19 cellular contexts compared by ENCODE assay signal in the genomic region with DNA sequence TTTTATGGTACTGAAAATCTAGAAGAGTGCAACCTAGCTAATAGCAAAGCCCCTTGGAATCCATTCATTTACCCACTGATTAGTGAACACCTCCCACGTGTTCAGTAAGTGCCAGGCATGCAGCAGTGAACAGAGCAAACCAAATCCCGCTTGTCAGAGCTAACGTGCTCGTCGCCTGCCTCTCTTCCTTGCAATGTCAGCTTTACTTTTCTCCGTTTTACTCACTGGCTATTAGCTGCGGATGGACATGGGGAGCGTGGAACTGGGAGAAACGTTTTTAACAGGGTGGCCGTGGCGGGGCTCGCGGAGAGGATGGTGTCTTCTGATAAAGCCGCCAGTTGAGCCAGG.
DNase-seq lines count a peak whose midpoint lies in the region; ATAC-seq and TF ChIP-seq lines count a peak whose summit lies in the region.
"Had no signal": no experiment of that assay in that cellular context is flagged by ENCODE, and none has a peak within 500 bp of the region (broad histone marks: within the 10 kb centered on the region; RNA-seq: fewer than 3 reads in every experiment).

No MANE protein-coding gene starts in this region.

- no peak overlapping the region for H2AFZ ChIP-seq in neural progenitor cell (replicated peaks)
- H2AFZ ChIP-seq in GM23338: no peak overlapping the region
- H2AFZ ChIP-seq: GM23248 had no signal

- H3K9me3 ChIP-seq in BLaER1 treated with 17β-estradiol and CSF1 and Interleukin-3, amounts not matched to agents 10 nM and 100 nM (replicated peaks in 1 of 11): peaks cover 0 to 4% (median 0%) of the 10 kb centered on the region in 11 experiments; a peak in 2 of 22 replicates
- no peaks in the 10 kb centered on the region for H3K9me3 ChIP-seq in neural progenitor cell (ENCODE audit: low read depth)
- H3K9me3 ChIP-seq: BE2C had no signal

- H3K4me3 Mint-ChIP-seq in neural progenitor cell (no peak overlapping the region), GM23338 (no peak overlapping the region)
- H3K4me3 Mint-ChIP-seq: CD14-positive monocyte; CD8-positive, alpha-beta T cell; HFFc6 had no signal

- H3K9me2 ChIP-seq in GM23338 (ENCODE audit: insufficient read depth): no peaks in the 10 kb centered on the region

- DNase-seq in Ammon's horn (ENCODE audit: low spot score) (peak; percentile 29), coronary artery (ENCODE audit: low spot score) (peak; percentile 16), neural progenitor cell (ENCODE audit: low spot score) (no peak), GM23338 (ENCODE audit: low spot score) (no peak)
- DNase-seq: Calu3, DMS79 treated with DMSO at 0.1 percent for 48 hours, GF-D8, GM23248, HFFc6, IMR-90 had no signal

- peaks cover 0 to 7% (median 0%) of the 10 kb centered on the region in 11 experiments; a peak in 3 of 22 replicates for H3K27me3 ChIP-seq in BLaER1 treated with 17β-estradiol and CSF1 and Interleukin-3, amounts not matched to agents 10 nM and 100 nM
- H3K27me3 ChIP-seq in neural progenitor cell: no peaks in the 10 kb centered on the region
- no peaks in the 10 kb centered on the region for H3K27me3 ChIP-seq in GM23338 (ENCODE audit: insufficient read depth)
- H3K27me3 ChIP-seq: BE2C had no signal

- ATAC-seq in GM23338: no peak
- ATAC-seq in GM18907 (IDR thresholded peaks at IDR 0.05; ENCODE audit: unreplicated experiment): no peak
- ATAC-seq in GM21723 (IDR thresholded peaks at IDR 0.05; ENCODE audit: unreplicated experiment): no peak
- ATAC-seq: CD8-positive, alpha-beta T cell; HCT116; K562 had no signal

- H3K27ac ChIP-seq in BLaER1 treated with 17β-estradiol and CSF1 and Interleukin-3, amounts not matched to agents 10 nM and 100 nM: no peak overlapping the region
- H3K27ac ChIP-seq in coronary artery (no peak overlapping the region), neural progenitor cell (no peak overlapping the region), GM23338 (ENCODE audit: low read depth) (no peak overlapping the region)
- H3K27ac ChIP-seq: GM23248, HL-60 had no signal

- H4K20me1 ChIP-seq in BLaER1 treated with 17β-estradiol and CSF1 and Interleukin-3, amounts not matched to agents 10 nM and 100 nM: peaks cover 0 to 7% (median 0%) of the 10 kb centered on the region in 11 experiments; a peak in 1 of 22 replicates
- H4K20me1 ChIP-seq in neural progenitor cell (ENCODE audit: low read depth) (no peaks in the 10 kb centered on the region), GM23338 (replicated peaks; ENCODE audit: insufficient read depth) (no peaks in the 10 kb centered on the region)

- no peaks in the 10 kb centered on the region for H3K27me3 Mint-ChIP-seq in neural progenitor cell (ENCODE audit: insufficient read depth, low read depth)
- peaks cover 12% of the 10 kb centered on the region for H3K27me3 Mint-ChIP-seq in GM23338 (ENCODE audit: insufficient read depth, low read depth, poor library complexity)

- TF ChIP-seq CTCF in coronary artery (IDR thresholded peaks at IDR 0.05) (no peak), neural progenitor cell (IDR thresholded peaks at IDR 0.05) (no peak), GM23338 (conservative IDR thresholded peaks at IDR 0.05; ENCODE audit: low read depth in 2 of 2) (no peak)

- H3K9me3 Mint-ChIP-seq in neural progenitor cell: peaks cover 2% of the 10 kb centered on the region
- H3K9me3 Mint-ChIP-seq in GM23338: no peaks in the 10 kb centered on the region
- H3K9me3 Mint-ChIP-seq: CD14-positive monocyte; CD8-positive, alpha-beta T cell; HFFc6 had no signal

- H3K4me2 ChIP-seq in BLaER1 treated with 17β-estradiol and CSF1 and Interleukin-3, amounts not matched to agents 10 nM and 100 nM: peak overlapping the region in 6 of 11 experiments; percentile 63 to 94 (median 84); a peak in 10 of 22 replicates
- H3K4me2 ChIP-seq in neural progenitor cell: no peak overlapping the region
- no peak overlapping the region for H3K4me2 ChIP-seq in GM23338

- H3K79me2 ChIP-seq in neural progenitor cell (ENCODE audit: low read depth) (no peaks in the 10 kb centered on the region), GM23338 (replicated peaks; ENCODE audit: insufficient read depth) (no peaks in the 10 kb centered on the region)

- H3K4me1 ChIP-seq in BLaER1 treated with 17β-estradiol and CSF1 and Interleukin-3, amounts not matched to agents 10 nM and 100 nM: peaks cover 5 to 74% (median 58%) of the 10 kb centered on the region in 10 experiments; a peak in 18 of 20 replicates
- H3K4me1 ChIP-seq in neural progenitor cell (no peaks in the 10 kb centered on the region), GM23338 (ENCODE audit: insufficient read depth) (no peaks in the 10 kb centered on the region)

- H3K36me3 Mint-ChIP-seq in neural progenitor cell (no peaks in the 10 kb centered on the region), GM23338 (ENCODE audit: low read depth) (no peaks in the 10 kb centered on the region; the same call in 2 of the 3 replicates)
- H3K36me3 Mint-ChIP-seq: CD14-positive monocyte; CD8-positive, alpha-beta T cell had no signal

- H3K4me1 Mint-ChIP-seq in neural progenitor cell (peaks cover 5% of the 10 kb centered on the region), GM23338 (peaks cover 5% of the 10 kb centered on the region)
- H3K4me1 Mint-ChIP-seq: CD14-positive monocyte had no signal

- no peak overlapping the region for H3K9ac ChIP-seq in BLaER1 treated with 17β-estradiol and CSF1 and Interleukin-3, amounts not matched to agents 10 nM and 100 nM
- no peak overlapping the region for H3K9ac ChIP-seq in neural progenitor cell
- H3K9ac ChIP-seq: GM23248 had no signal

- no peak overlapping the region for H3K4me3 ChIP-seq in BLaER1 treated with 17β-estradiol and CSF1 and Interleukin-3, amounts not matched to agents 10 nM and 100 nM
- H3K4me3 ChIP-seq in coronary artery (no peak overlapping the region), neural progenitor cell (no peak overlapping the region), GM23338 (no peak overlapping the region)
- H3K4me3 ChIP-seq: GM23248, K562 had no signal

- H3K27ac Mint-ChIP-seq in neural progenitor cell (peak overlapping the region; percentile 65), GM23338 (no peak overlapping the region)
- H3K27ac Mint-ChIP-seq: CD14-positive monocyte; CD8-positive, alpha-beta T cell; HFFc6 had no signal

- no peaks in the 10 kb centered on the region for H3F3A ChIP-seq in neural progenitor cell (ENCODE audit: low read depth)
- H3F3A ChIP-seq in GM23338 (replicated peaks; ENCODE audit: low read depth): no peaks in the 10 kb centered on the region

- no peaks in the 10 kb centered on the region for H3K36me3 ChIP-seq in BLaER1 treated with 17β-estradiol and CSF1 and Interleukin-3, amounts not matched to agents 10 nM and 100 nM
- H3K36me3 ChIP-seq in neural progenitor cell (no peaks in the 10 kb centered on the region), GM23338 (ENCODE audit: insufficient read depth) (no peaks in the 10 kb centered on the region)
- H3K36me3 ChIP-seq: BE2C had no signal

TF ChIP-seq in GM23338, 12 proteins besides CTCF, POLR2A, EP300 and RAD21 (continues in another document):
- no peak for TF ChIP-seq EZH2phosphoT487 (IDR thresholded peaks at IDR 0.05; ENCODE audit: unreplicated experiment)
- no peak for TF ChIP-seq NANOG (IDR thresholded peaks at IDR 0.05; ENCODE audit: borderline replicate concordance)
- no peak for TF ChIP-seq ZNF331 (CRISPR knock-in tag; IDR thresholded peaks at IDR 0.05; ENCODE audit: low read depth)
- no peak for TF ChIP-seq POLR2AphosphoS5 (IDR thresholded peaks at IDR 0.05; ENCODE audit: low read depth)
- no peak for TF ChIP-seq JUNB (IDR thresholded peaks at IDR 0.05; ENCODE audit: unreplicated experiment)

Comparison
In these comparisons a context has a peak if more than half of its experiments do, and no peak if none do; other contexts are left out.
1. DNase-seq: peak in Ammon's horn (single experiment) and coronary artery (single experiment); none in neural progenitor cell (single experiment) and GM23338 (single experiment).
2. H3K4me2 ChIP-seq: peak in BLaER1 treated with 17β-estradiol and CSF1 and Interleukin-3, amounts not matched to agents 10 nM and 100 nM (6 of 11); none in neural progenitor cell (single experiment) and GM23338 (single experiment).